ENCODE assay signal across 1 cellular context in genomic region chr7:92768501-92769360, GRCh38.
TF ChIP-seq lines count a peak whose summit lies in the region.

No MANE protein-coding gene starts in this region.

TF ChIP-seq in GM12878, 131 proteins besides CTCF, POLR2A, EP300 and RAD21 (continued from another document):
- TF ChIP-seq TCF7 (IDR thresholded peaks at IDR 0.05; ENCODE audit: borderline replicate concordance), result 0 out of 2 replicates have a peak, but pooled peaks have one; percentile 22
- TF ChIP-seq FOXK2 (IDR thresholded peaks at IDR 0.05), result no peak
- TF ChIP-seq POLR2AphosphoS5 (IDR thresholded peaks at IDR 0.05; ENCODE audit: low read length), result no peak
- TF ChIP-seq SRF (IDR thresholded peaks at IDR 0.05; ENCODE audit: low read depth in 2 of 2, low read length in 2 of 2), result 0 out of 4 replicates have a peak, but pooled peaks of 1 of the 2 experiments have one; percentile 58
- peak; percentile 70; the same call in 1 of the 2 replicates for TF ChIP-seq FOXM1 (IDR thresholded peaks at IDR 0.05; ENCODE audit: low read depth, low read length)
- TF ChIP-seq MEF2A (IDR thresholded peaks at IDR 0.05; ENCODE audit: insufficient read depth, low read depth, low read length), result 0 out of 2 replicates have a peak, but pooled peaks have one; percentile 30
- TF ChIP-seq BCL11A (IDR thresholded peaks at IDR 0.05; ENCODE audit: low read depth, low read length), result no peak
- TF ChIP-seq E4F1 (IDR thresholded peaks at IDR 0.05; ENCODE audit: borderline replicate concordance, partially characterized antibody), result no peak
- TF ChIP-seq JUNB (IDR thresholded peaks at IDR 0.05), result peak; percentile 95
- TF ChIP-seq WRNIP1 (IDR thresholded peaks at IDR 0.05; ENCODE audit: borderline replicate concordance, low read depth, low read length), result no peak
- TF ChIP-seq ATF7 (IDR thresholded peaks at IDR 0.05; ENCODE audit: low read depth), result peak; percentile 68; the same call in 1 of the 2 replicates
- TF ChIP-seq BHLHE40 (IDR thresholded peaks at IDR 0.05; ENCODE audit: borderline replicate concordance in 1 of 2, low read depth in 2 of 2, low read length in 1 of 2), result no peak
- 0 out of 2 replicates have a peak, but pooled peaks have one; percentile 18 for TF ChIP-seq CHD2 (IDR thresholded peaks at IDR 0.05; ENCODE audit: borderline replicate concordance, low read depth, low read length)
- TF ChIP-seq, protein P1, sequence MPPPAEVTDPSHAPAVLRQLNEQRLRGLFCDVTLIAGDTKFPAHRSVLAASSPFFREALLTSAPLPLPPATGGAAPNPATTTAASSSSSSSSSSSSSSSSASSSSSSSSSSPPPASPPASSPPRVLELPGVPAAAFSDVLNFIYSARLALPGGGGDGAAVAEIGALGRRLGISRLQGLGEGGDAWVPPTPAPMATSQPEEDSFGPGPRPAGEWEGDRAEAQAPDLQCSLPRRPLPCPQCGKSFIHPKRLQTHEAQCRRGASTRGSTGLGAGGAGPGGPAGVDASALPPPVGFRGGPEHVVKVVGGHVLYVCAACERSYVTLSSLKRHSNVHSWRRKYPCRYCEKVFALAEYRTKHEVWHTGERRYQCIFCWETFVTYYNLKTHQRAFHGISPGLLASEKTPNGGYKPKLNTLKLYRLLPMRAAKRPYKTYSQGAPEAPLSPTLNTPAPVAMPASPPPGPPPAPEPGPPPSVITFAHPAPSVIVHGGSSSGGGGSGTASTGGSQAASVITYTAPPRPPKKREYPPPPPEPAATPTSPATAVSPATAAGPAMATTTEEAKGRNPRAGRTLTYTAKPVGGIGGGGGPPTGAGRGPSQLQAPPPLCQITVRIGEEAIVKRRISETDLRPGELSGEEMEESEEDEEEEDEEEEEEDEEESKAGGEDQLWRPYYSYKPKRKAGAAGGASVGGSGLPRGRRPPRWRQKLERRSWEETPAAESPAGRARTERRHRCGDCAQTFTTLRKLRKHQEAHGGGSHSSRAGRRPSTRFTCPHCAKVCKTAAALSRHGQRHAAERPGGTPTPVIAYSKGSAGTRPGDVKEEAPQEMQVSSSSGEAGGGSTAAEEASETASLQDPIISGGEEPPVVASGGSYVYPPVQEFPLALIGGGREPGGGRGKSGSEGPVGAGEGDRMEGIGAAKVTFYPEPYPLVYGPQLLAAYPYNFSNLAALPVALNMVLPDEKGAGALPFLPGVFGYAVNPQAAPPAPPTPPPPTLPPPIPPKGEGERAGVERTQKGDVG (CRISPR knock-in tag; IDR thresholded peaks at IDR 0.05), result no peak
- no peak for TF ChIP-seq KDM1A (IDR thresholded peaks at IDR 0.05; ENCODE audit: borderline replicate concordance)
- TF ChIP-seq CBX3 (IDR thresholded peaks at IDR 0.05; ENCODE audit: borderline replicate concordance, low read depth), result no peak
- peak; percentile 51; the same call in 1 of the 2 replicates for TF ChIP-seq IRF4 (IDR thresholded peaks at IDR 0.05; ENCODE audit: low read depth, low read length)
- peak; percentile 88 for TF ChIP-seq NFIC (IDR thresholded peaks at IDR 0.05; ENCODE audit: low read depth, low read length)
- no peak for TF ChIP-seq ZNF24 (IDR thresholded peaks at IDR 0.05)
- TF ChIP-seq RUNX3 (IDR thresholded peaks at IDR 0.05; ENCODE audit: low read length), result peak; percentile 58; the same call in 1 of the 2 replicates
- no peak for TF ChIP-seq SP1 (IDR thresholded peaks at IDR 0.05; ENCODE audit: low read depth, low read length)
- TF ChIP-seq MYB (IDR thresholded peaks at IDR 0.05; ENCODE audit: borderline replicate concordance, low read depth, low read length), result no peak
- TF ChIP-seq GABPA (IDR thresholded peaks at IDR 0.05; ENCODE audit: low read depth), result peak; percentile 58; the same call in 1 of the 2 replicates
- peak in 1 of 2 experiments; percentile 10; a peak in 1 of 4 replicates for TF ChIP-seq CEBPB (IDR thresholded peaks at IDR 0.05; ENCODE audit: borderline replicate concordance in 1 of 2, low read depth in 2 of 2, low read length in 2 of 2)
- TF ChIP-seq IKZF2 (IDR thresholded peaks at IDR 0.05), result peak; percentile 42 to 52; a peak in 2 of 4 replicates
- TF ChIP-seq CHD4 (IDR thresholded peaks at IDR 0.05), result no peak
- TF ChIP-seq NR2C2 (IDR thresholded peaks at IDR 0.05; ENCODE audit: borderline replicate concordance, control insufficient read depth, insufficient read length, low read depth), result no peak
- peak; percentile 75; the same call in 1 of the 3 replicates for TF ChIP-seq POU2F2 (IDR thresholded peaks at IDR 0.05; ENCODE audit: borderline replicate concordance, low read depth, low read length)
- TF ChIP-seq ETV6 (conservative IDR thresholded peaks at IDR 0.05 in 1 of 2, IDR thresholded peaks at IDR 0.05 in 1 of 2; ENCODE audit: borderline replicate concordance in 1 of 2, low read depth in 1 of 2), result peak in 1 of 2 experiments; percentile 39; a peak in 1 of 4 replicates
- peak; percentile 70; the same call in 1 of the 2 replicates for TF ChIP-seq MTA3 (IDR thresholded peaks at IDR 0.05; ENCODE audit: borderline replicate concordance, low read length)
- TF ChIP-seq CREB1 (IDR thresholded peaks at IDR 0.05; ENCODE audit: low read depth), result peak; percentile 82
- TF ChIP-seq, protein P2, sequence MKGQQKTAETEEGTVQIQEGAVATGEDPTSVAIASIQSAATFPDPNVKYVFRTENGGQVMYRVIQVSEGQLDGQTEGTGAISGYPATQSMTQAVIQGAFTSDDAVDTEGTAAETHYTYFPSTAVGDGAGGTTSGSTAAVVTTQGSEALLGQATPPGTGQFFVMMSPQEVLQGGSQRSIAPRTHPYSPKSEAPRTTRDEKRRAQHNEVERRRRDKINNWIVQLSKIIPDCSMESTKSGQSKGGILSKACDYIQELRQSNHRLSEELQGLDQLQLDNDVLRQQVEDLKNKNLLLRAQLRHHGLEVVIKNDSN (IDR thresholded peaks at IDR 0.05; ENCODE audit: borderline replicate concordance, extremely low read length, insufficient read depth, low read depth, low read length), result no peak
- TF ChIP-seq ZNF592 (IDR thresholded peaks at IDR 0.05), result no peak
- TF ChIP-seq ZSCAN29 (IDR thresholded peaks at IDR 0.05), result no peak
- TF ChIP-seq SIX5 (IDR thresholded peaks at IDR 0.05; ENCODE audit: low read depth, low read length, severe bottlenecking), result no peak
- TF ChIP-seq, protein P3, sequence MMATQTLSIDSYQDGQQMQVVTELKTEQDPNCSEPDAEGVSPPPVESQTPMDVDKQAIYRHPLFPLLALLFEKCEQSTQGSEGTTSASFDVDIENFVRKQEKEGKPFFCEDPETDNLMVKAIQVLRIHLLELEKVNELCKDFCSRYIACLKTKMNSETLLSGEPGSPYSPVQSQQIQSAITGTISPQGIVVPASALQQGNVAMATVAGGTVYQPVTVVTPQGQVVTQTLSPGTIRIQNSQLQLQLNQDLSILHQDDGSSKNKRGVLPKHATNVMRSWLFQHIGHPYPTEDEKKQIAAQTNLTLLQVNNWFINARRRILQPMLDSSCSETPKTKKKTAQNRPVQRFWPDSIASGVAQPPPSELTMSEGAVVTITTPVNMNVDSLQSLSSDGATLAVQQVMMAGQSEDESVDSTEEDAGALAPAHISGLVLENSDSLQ (IDR thresholded peaks at IDR 0.05), result peak; percentile 79
- TF ChIP-seq, protein P4, sequence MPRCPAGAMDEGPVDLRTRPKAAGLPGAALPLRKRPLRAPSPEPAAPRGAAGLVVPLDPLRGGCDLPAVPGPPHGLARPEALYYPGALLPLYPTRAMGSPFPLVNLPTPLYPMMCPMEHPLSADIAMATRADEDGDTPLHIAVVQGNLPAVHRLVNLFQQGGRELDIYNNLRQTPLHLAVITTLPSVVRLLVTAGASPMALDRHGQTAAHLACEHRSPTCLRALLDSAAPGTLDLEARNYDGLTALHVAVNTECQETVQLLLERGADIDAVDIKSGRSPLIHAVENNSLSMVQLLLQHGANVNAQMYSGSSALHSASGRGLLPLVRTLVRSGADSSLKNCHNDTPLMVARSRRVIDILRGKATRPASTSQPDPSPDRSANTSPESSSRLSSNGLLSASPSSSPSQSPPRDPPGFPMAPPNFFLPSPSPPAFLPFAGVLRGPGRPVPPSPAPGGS (IDR thresholded peaks at IDR 0.05; ENCODE audit: borderline replicate concordance, insufficient read depth, low read depth, low read length, poor library complexity, severe bottlenecking), result peak; percentile 21
- TF ChIP-seq, protein P5, sequence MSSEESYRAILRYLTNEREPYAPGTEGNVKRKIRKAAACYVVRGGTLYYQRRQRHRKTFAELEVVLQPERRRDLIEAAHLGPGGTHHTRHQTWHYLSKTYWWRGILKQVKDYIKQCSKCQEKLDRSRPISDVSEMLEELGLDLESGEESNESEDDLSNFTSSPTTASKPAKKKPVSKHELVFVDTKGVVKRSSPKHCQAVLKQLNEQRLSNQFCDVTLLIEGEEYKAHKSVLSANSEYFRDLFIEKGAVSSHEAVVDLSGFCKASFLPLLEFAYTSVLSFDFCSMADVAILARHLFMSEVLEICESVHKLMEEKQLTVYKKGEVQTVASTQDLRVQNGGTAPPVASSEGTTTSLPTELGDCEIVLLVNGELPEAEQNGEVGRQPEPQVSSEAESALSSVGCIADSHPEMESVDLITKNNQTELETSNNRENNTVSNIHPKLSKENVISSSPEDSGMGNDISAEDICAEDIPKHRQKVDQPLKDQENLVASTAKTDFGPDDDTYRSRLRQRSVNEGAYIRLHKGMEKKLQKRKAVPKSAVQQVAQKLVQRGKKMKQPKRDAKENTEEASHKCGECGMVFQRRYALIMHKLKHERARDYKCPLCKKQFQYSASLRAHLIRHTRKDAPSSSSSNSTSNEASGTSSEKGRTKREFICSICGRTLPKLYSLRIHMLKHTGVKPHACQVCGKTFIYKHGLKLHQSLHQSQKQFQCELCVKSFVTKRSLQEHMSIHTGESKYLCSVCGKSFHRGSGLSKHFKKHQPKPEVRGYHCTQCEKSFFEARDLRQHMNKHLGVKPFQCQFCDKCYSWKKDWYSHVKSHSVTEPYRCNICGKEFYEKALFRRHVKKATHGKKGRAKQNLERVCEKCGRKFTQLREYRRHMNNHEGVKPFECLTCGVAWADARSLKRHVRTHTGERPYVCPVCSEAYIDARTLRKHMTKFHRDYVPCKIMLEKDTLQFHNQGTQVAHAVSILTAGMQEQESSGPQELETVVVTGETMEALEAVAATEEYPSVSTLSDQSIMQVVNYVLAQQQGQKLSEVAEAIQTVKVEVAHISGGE (CRISPR knock-in tag; IDR thresholded peaks at IDR 0.05), result no peak
- 0 out of 2 replicates have a peak, but pooled peaks have one; percentile 58 for TF ChIP-seq TCF3 (IDR thresholded peaks at IDR 0.05; ENCODE audit: borderline replicate concordance, insufficient read depth, low read depth, low read length)
- TF ChIP-seq, protein P6, sequence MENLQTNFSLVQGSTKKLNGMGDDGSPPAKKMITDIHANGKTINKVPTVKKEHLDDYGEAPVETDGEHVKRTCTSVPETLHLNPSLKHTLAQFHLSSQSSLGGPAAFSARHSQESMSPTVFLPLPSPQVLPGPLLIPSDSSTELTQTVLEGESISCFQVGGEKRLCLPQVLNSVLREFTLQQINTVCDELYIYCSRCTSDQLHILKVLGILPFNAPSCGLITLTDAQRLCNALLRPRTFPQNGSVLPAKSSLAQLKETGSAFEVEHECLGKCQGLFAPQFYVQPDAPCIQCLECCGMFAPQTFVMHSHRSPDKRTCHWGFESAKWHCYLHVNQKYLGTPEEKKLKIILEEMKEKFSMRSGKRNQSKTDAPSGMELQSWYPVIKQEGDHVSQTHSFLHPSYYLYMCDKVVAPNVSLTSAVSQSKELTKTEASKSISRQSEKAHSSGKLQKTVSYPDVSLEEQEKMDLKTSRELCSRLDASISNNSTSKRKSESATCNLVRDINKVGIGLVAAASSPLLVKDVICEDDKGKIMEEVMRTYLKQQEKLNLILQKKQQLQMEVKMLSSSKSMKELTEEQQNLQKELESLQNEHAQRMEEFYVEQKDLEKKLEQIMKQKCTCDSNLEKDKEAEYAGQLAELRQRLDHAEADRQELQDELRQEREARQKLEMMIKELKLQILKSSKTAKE (IDR thresholded peaks at IDR 0.05; ENCODE audit: low read depth, poor library complexity, severe bottlenecking), result no peak
- peak; percentile 84 for TF ChIP-seq EED (IDR thresholded peaks at IDR 0.05; ENCODE audit: low read depth)
- TF ChIP-seq BMI1 (IDR thresholded peaks at IDR 0.05; ENCODE audit: borderline replicate concordance), result no peak
- TF ChIP-seq CREM (IDR thresholded peaks at IDR 0.05; ENCODE audit: low read depth), result peak; percentile 89
- TF ChIP-seq RB1 (IDR thresholded peaks at IDR 0.05; ENCODE audit: borderline replicate concordance), result no peak
